24 cellular contexts compared by ENCODE assay signal in genomic region chr9:21967169-21967568, GRCh38. TPM values are rescaled to one million over a fixed set of nuclear protein-coding genes. Genes with fewer than 3 reads are reported as not detected.
A peak's percentile ranks its signal among the peaks of the same experiment; 100 is the strongest.
DNase-seq lines count a peak whose midpoint lies in the region; ATAC-seq and TF ChIP-seq lines count a peak whose summit lies in the region.
"Had no signal": no experiment of that assay in that cellular context is flagged by ENCODE, and none has a peak within 500 bp of the region (broad histone marks: within the 10 kb centered on the region; RNA-seq: fewer than 3 reads in every experiment).

No MANE protein-coding gene starts in this region.

- H3K9me3 Mint-ChIP-seq in activated T-cell treated with anti-CD3 and anti-CD28 coated beads, Interleukin-2, amount 50 U/mL, for 72 hours = peaks cover 0 to 7% of the 10 kb centered on the region in 2 donors
- no peaks in the 10 kb centered on the region for H3K9me3 Mint-ChIP-seq in dendritic cell treated with granulocyte-macrophage colony-stimulating factor and Interleukin-4, amounts not matched to agents 40 ng/mL and 50 ng/mL, for 4 days
- H3K9me3 Mint-ChIP-seq in naive B cell = peaks cover 11 to 64% (median 41%) of the 10 kb centered on the region in 7 donors

- H3K27me3 ChIP-seq in stomach = peaks cover 44 to 100% (median 76%) of the 10 kb centered on the region in 3 donors

- H3K27me3 Mint-ChIP-seq in activated T-cell treated with anti-CD3 and anti-CD28 coated beads, Interleukin-2, amount 50 U/mL, for 72 hours (ENCODE audit: low read depth) = peaks cover 100% of the 10 kb centered on the region
- H3K27me3 Mint-ChIP-seq in dendritic cell treated with granulocyte-macrophage colony-stimulating factor and Interleukin-4, amounts not matched to agents 40 ng/mL and 50 ng/mL, for 4 days = peaks cover 97% of the 10 kb centered on the region
- peaks cover 89 to 93% (median 91%) of the 10 kb centered on the region in 3 donors for H3K27me3 Mint-ChIP-seq in naive B cell

- 10 to 14% (median 12%) methylated on average over 18 to 19 of the region's 19 CpGs for WGBS in stomach, 5 donors

- no peak for DNase-seq in activated T-cell treated with anti-CD3 and anti-CD28 coated beads, Interleukin-2, amount 50 U/mL, for 72 hours
- DNase-seq in activated T-cell treated with anti-CD3 and anti-CD28 coated beads, Interleukin-2, amount 50 U/mL, for 48 hours = no peak
- DNase-seq in naive B cell = no peak
- no peak for DNase-seq in stomach
- no peak for DNase-seq in SKM-1 (lab: John Stamatoyannopoulos, UW; ENCODE audit: unreplicated experiment)
- DNase-seq in NCI-H2196 (lab: John Stamatoyannopoulos, UW; ENCODE audit: unreplicated experiment) = no peak
- DNase-seq: activated naive CD4-positive, alpha-beta T cell treated with anti-CD3 and anti-CD28 coated beads, Interleukin-2, amount 50 U/mL, for 16 hours; activated T-cell treated with anti-CD3 and anti-CD28 coated beads, Interleukin-2, amount 50 U/mL, for 4 hours; anterior cingulate cortex; BE2C; effector memory CD4-positive, alpha-beta T cell; foreskin keratinocyte; heart right ventricle; NCI-H1417 treated with DMSO at 0.1 percent for 48 hours; NCI-H748 treated with DMSO at 0.1 percent for 48 hours; stimulated activated CD4-positive, alpha-beta T cell treated with anti-CD3 and anti-CD28 coated beads, Interleukin-1b, Interleukin-23, amount 100 ng/mL, for 48 hours; substantia nigra; upper lobe of right lung had no signal

- intact Hi-C loops in dendritic cell treated with granulocyte-macrophage colony-stimulating factor and Interleukin-4, amounts not matched to agents 40 ng/mL and 50 ng/mL, for 4 days (cut with micrococcal nuclease) = loop anchor here (10.0 kb wide), 1 partner anchor 152 kb away; no protein-coding TSS in a partner anchor
- intact Hi-C loops in stomach (cut with DNase I; ENCODE audit: low total_unique reads) = no loop called here

- no peak for TF ChIP-seq EP300 in stomach (IDR thresholded peaks at IDR 0.05)

- H3K4me3 ChIP-seq in stomach = no peak overlapping the region
- H3K4me3 ChIP-seq: esophagus muscularis mucosa, heart right ventricle, smooth muscle cell, upper lobe of right lung had no signal

- H3K36me3 ChIP-seq in ES-I3 (ENCODE audit: insufficient read depth, low read length) (no peaks in the 10 kb centered on the region), stomach (no peaks in the 10 kb centered on the region)
- H3K36me3 ChIP-seq: esophagus muscularis mucosa, heart right ventricle, upper lobe of right lung had no signal

- no peak overlapping the region for H3K4me3 Mint-ChIP-seq in activated T-cell treated with anti-CD3 and anti-CD28 coated beads, Interleukin-2, amount 50 U/mL, for 72 hours
- H3K4me3 Mint-ChIP-seq in dendritic cell treated with granulocyte-macrophage colony-stimulating factor and Interleukin-4, amounts not matched to agents 40 ng/mL and 50 ng/mL, for 4 days = peak overlapping the region; percentile 10
- peak overlapping the region in 4 of 8 donors; percentile 15 to 75 (median 54) for H3K4me3 Mint-ChIP-seq in naive B cell
- H3K4me3 Mint-ChIP-seq: activated T-cell treated with anti-CD3 and anti-CD28 coated beads, Interleukin-2, amount 50 U/mL, for 4 hours had no signal

- TF ChIP-seq CTCF in stomach (IDR thresholded peaks at IDR 0.05) = no peak

- H3K27ac ChIP-seq in stomach = no peak overlapping the region
- H3K27ac ChIP-seq: esophagus muscularis mucosa, foreskin keratinocyte, heart right ventricle, HL-60, upper lobe of right lung had no signal

- peak overlapping the region; percentile 69 for H3K27ac Mint-ChIP-seq in activated T-cell treated with anti-CD3 and anti-CD28 coated beads, Interleukin-2, amount 50 U/mL, for 72 hours
- no peak overlapping the region for H3K27ac Mint-ChIP-seq in dendritic cell treated with granulocyte-macrophage colony-stimulating factor and Interleukin-4, amounts not matched to agents 40 ng/mL and 50 ng/mL, for 4 days
- H3K27ac Mint-ChIP-seq in naive B cell = peak overlapping the region in 5 of 6 donors; percentile 33 to 95 (median 66)

- peaks cover 13 to 17% of the 10 kb centered on the region in 2 donors for H3K36me3 Mint-ChIP-seq in activated T-cell treated with anti-CD3 and anti-CD28 coated beads, Interleukin-2, amount 50 U/mL, for 72 hours (ENCODE audit: insufficient read depth in 2 of 2)
- H3K36me3 Mint-ChIP-seq in dendritic cell treated with granulocyte-macrophage colony-stimulating factor and Interleukin-4, amounts not matched to agents 40 ng/mL and 50 ng/mL, for 4 days (ENCODE audit: low read depth) = no peaks in the 10 kb centered on the region
- peaks cover 18 to 39% of the 10 kb centered on the region in 2 donors for H3K36me3 Mint-ChIP-seq in naive B cell

- peaks cover 7% of the 10 kb centered on the region for H3K4me1 ChIP-seq in ES-I3 (ENCODE audit: insufficient read depth, low read length)
- H3K4me1 ChIP-seq in stomach = peaks cover 11 to 43% (median 32%) of the 10 kb centered on the region in 4 donors

- H3K9ac ChIP-seq in ES-I3 (ENCODE audit: low read depth, low read length) = peak overlapping the region; percentile 10; the same call in 1 of the 2 replicates

- H3K9me3 ChIP-seq in ES-I3 (ENCODE audit: control insufficient read depth, insufficient read depth, low read length) (no peaks in the 10 kb centered on the region), stomach (peaks cover 0 to 36% (median 22%) of the 10 kb centered on the region in 4 donors)
- H3K9me3 ChIP-seq: upper lobe of right lung had no signal

- ATAC-seq in activated T-cell treated with anti-CD3 and anti-CD28 coated beads, Interleukin-2, amount 50 U/mL, for 72 hours (replicated peaks in 1 of 2) = no peak
- no peak for ATAC-seq in naive B cell (ENCODE audit: low read depth in 2 of 2)
- ATAC-seq: activated T-cell treated with anti-CD3 and anti-CD28 coated beads, Interleukin-2, amount 50 U/mL, for 4 hours; foreskin keratinocyte; heart right ventricle; left lobe of liver; upper lobe of right lung had no signal

- H3K4me1 Mint-ChIP-seq in activated T-cell treated with anti-CD3 and anti-CD28 coated beads, Interleukin-2, amount 50 U/mL, for 72 hours (ENCODE audit: low read depth) = peaks cover 54% of the 10 kb centered on the region
- peaks cover 65% of the 10 kb centered on the region for H3K4me1 Mint-ChIP-seq in dendritic cell treated with granulocyte-macrophage colony-stimulating factor and Interleukin-4, amounts not matched to agents 40 ng/mL and 50 ng/mL, for 4 days (ENCODE audit: low read depth)
- peaks cover 21 to 34% (median 30%) of the 10 kb centered on the region in 3 donors for H3K4me1 Mint-ChIP-seq in naive B cell

- no peak for TF ChIP-seq POLR2A in stomach (IDR thresholded peaks at IDR 0.05)

RNA-seq across cellular contexts. Expression of gene CDKN2A, which starts 27.0 kb away (rescaled TPM):
- total RNA-seq in activated T-cell treated with anti-CD3 and anti-CD28 coated beads, Interleukin-2, amount 50 U/mL, for 72 hours = 1 to 10 TPM; 2.8 to 5.0 TPM
- polyA plus RNA-seq in naive B cell (ENCODE audit: low read depth in 6 of 6) = 1 to 10 TPM; 1.3 to 5.6 (median 4.6) TPM
- 10 to 100 TPM in 1 of 5 donors, under 1 TPM in 1, not detected in 3; 0.73 to 47.3 TPM for total RNA-seq in stomach
- 1 to 10 TPM in 2 of 3 donors, not detected in 1; 1.9 to 3.2 TPM for polyA plus RNA-seq in stomach

RNA-seq across cellular contexts. Expression of gene CDKN2B-AS1, which starts 27.4 kb away (rescaled TPM):
- 1 to 10 TPM in 1 of 2 donors, under 1 TPM in 1; 0.70 to 1.0 TPM for total RNA-seq in activated T-cell treated with anti-CD3 and anti-CD28 coated beads, Interleukin-2, amount 50 U/mL, for 72 hours
- polyA plus RNA-seq in naive B cell (ENCODE audit: low read depth in 6 of 6) (1 to 10 TPM in 1 of 6 donors, under 1 TPM in 3, not detected in 2; 0.48 to 1.2 (median 0.76) TPM), stomach (1 to 10 TPM in 1 of 3 donors, under 1 TPM in 1, not detected in 1; 0.48 to 1.1 TPM)
- 1 to 10 TPM in 2 of 5 donors, under 1 TPM in 1, not detected in 2; 0.73 to 1.6 (median 1.4) TPM for total RNA-seq in stomach
- total RNA-seq: left lobe of liver had no signal
- polyA plus RNA-seq: heart right ventricle had no signal

RNA-seq across cellular contexts. Expression of gene CDKN2B, which starts 41.9 kb away (rescaled TPM):
- total RNA-seq in activated T-cell treated with anti-CD3 and anti-CD28 coated beads, Interleukin-2, amount 50 U/mL, for 72 hours = 1 to 10 TPM in 1 of 2 donors, not detected in 1; 1.3 TPM
- under 1 TPM in 5 of 6 donors, not detected in 1; 0.25 to 0.90 (median 0.43) TPM for polyA plus RNA-seq in naive B cell (ENCODE audit: low read depth in 6 of 6)
- total RNA-seq in stomach = 100 to 1,000 TPM in 1 of 5 donors, 1 to 10 TPM in 2, under 1 TPM in 1, not detected in 1; 0.58 to 152 (median 3.6) TPM
- 10 to 100 TPM in 1 of 3 donors, 1 to 10 TPM in 2; 4.7 to 12.8 (median 8.6) TPM for polyA plus RNA-seq in stomach
